28 cellular contexts compared by ENCODE assay signal in genomic region chr12:13597166-13597565, GRCh38.
"Had no signal": no experiment of that assay in that cellular context is flagged by ENCODE, and none has a peak within 500 bp of the region (broad histone marks: within the 10 kb centered on the region; RNA-seq: fewer than 3 reads in every experiment).

No MANE protein-coding gene starts in this region.

- H3K4me1 Mint-ChIP-seq: immature natural killer cell had no signal

- H3K27ac Mint-ChIP-seq: immature natural killer cell; mesothelial cell of epicardium; naive B cell; natural killer cell; nephron progenitor cell; progenitor cell of endocrine pancreas; stimulated activated naive B cell treated with anti-CD40 and anti-IgM and Interleukin-4, amounts not matched to agents 10 μg/mL and 1 μg/mL and 100 μg/mL, for 72 hours had no signal

- H3K27me3 ChIP-seq: left lung, ovary, right atrium auricular region, right lobe of liver, stomach, testis, thyroid gland, transverse colon, upper lobe of left lung had no signal

- H3K36me3 Mint-ChIP-seq: immature natural killer cell; mesothelial cell of epicardium; naive B cell; natural killer cell; stimulated activated naive B cell treated with anti-CD40 and anti-IgM and Interleukin-4, amounts not matched to agents 10 μg/mL and 1 μg/mL and 100 μg/mL, for 72 hours had no signal

- ATAC-seq: left colon; left lung; lower lobe of right lung; natural killer cell; right lobe of liver; stimulated activated naive B cell treated with anti-CD40 and anti-IgM and Interleukin-4, amounts not matched to agents 10 μg/mL and 1 μg/mL and 100 μg/mL, for 72 hours had no signal

- H3K4me1 ChIP-seq: left lung, lower lobe of right lung, stomach, testis, transverse colon, upper lobe of left lung had no signal

- H3K27ac ChIP-seq: left lung, lower lobe of right lung, ovary, right atrium auricular region, right lobe of liver, stomach, testis, thyroid gland, transverse colon, upper lobe of left lung had no signal

- H3K4me3 ChIP-seq: left lung, lower lobe of right lung, ovary, right atrium auricular region, right lobe of liver, stomach, testis, thyroid gland, transverse colon, upper lobe of left lung had no signal

- H3K36me3 ChIP-seq: left lung, lower lobe of right lung, ovary, right atrium auricular region, right lobe of liver, stomach, thyroid gland, transverse colon, upper lobe of left lung had no signal

- DNase-seq: hypothalamus; immature natural killer cell; kidney; left colon; left lung; lower lobe of right lung; mammary epithelial cell; mesenchymal stem cell; naive B cell; natural killer cell; nephron progenitor cell; ovary; right lobe of liver; stimulated activated CD4-positive, alpha-beta T cell treated with anti-CD3 and anti-CD28 coated beads, Interleukin-12 subunit alpha, Interleukin-12 subunit beta, amount 100 ng/mL, for 4 hours; stimulated activated CD4-positive, alpha-beta T cell treated with anti-CD3 and anti-CD28 coated beads, Interleukin-15, amount 100 ng/mL, for 24 hours; stimulated activated CD4-positive, alpha-beta T cell treated with anti-CD3 and anti-CD28 coated beads, Interleukin-2, amount 100 ng/mL, for 24 hours; stimulated activated CD4-positive, alpha-beta T cell treated with anti-CD3 and anti-CD28 coated beads, Interleukin-4, amount 100 ng/mL, for 1 hour; stimulated activated naive B cell treated with anti-CD40 and anti-IgM and Interleukin-4, amounts not matched to agents 10 μg/mL and 1 μg/mL and 100 μg/mL, for 72 hours; stimulated activated naive CD8-positive, alpha-beta T cell treated with anti-CD3 and anti-CD28 coated beads, Interleukin-15, Interleukin-2, amounts not matched to agents 100 U/mL and 50 U/mL, for 24 hours; stomach; testis; transverse colon; upper lobe of left lung had no signal

- H3K9me3 Mint-ChIP-seq: mesothelial cell of epicardium had no signal

- H3K4me3 Mint-ChIP-seq: immature natural killer cell; mesothelial cell of epicardium; naive B cell; natural killer cell; nephron progenitor cell; stimulated activated naive B cell treated with anti-CD40 and anti-IgM and Interleukin-4, amounts not matched to agents 10 μg/mL and 1 μg/mL and 100 μg/mL, for 72 hours had no signal

- H3K9me3 ChIP-seq: left lung, lower lobe of right lung, ovary, right atrium auricular region, right lobe of liver, stomach, testis, thyroid gland, transverse colon, upper lobe of left lung had no signal

- FAIRE-seq: islet of Langerhans, kidney had no signal
